19 cellular contexts compared by ENCODE assay signal in the genomic region with DNA sequence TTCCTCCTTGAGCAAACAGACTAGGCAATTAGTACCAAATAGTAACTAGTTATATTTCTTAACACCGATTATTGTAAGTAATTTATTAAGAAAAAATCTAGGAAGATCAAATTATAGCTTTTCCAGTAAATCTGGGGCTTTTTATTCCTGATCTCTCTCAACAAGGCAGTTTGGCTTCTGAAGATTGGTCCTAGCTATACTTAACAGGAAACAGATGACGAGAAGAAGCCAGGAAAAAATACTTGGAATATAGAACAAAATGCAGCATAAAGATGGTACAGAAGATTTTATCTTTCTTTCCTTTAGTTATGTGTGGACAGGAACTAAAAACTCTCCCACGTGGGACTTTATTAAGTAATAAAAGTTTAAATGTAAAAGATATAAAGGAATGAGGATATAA.
"Had no signal": no experiment of that assay in that cellular context is flagged by ENCODE, and none has a peak within 500 bp of the region (broad histone marks: within the 10 kb centered on the region; RNA-seq: fewer than 3 reads in every experiment).

No MANE protein-coding gene starts in this region.

- H3K9me3 Mint-ChIP-seq: activated CD4-positive, alpha-beta memory T cell treated with anti-CD3 and anti-CD28 coated beads, Interleukin-2, amount 10 ng/mL, durations not matched to agents 7 days and 5 days; activated naive CD8-positive, alpha-beta T cell treated with anti-CD3 and anti-CD28 coated beads, Interleukin-2, amount 50 U/mL, for 24 hours; activated T-cell treated with anti-CD3 and anti-CD28 coated beads, Interleukin-2, amount 50 U/mL, for 72 hours; effector memory CD8-positive, alpha-beta T cell; immature natural killer cell; mesothelial cell of epicardium; naive thymus-derived CD4-positive, alpha-beta T cell; stimulated activated naive B cell treated with anti-CD40 and anti-IgM and Interleukin-4, amounts not matched to agents 10 μg/mL and 1 μg/mL and 100 μg/mL, for 72 hours; T-cell had no signal

- H3K27ac ChIP-seq: lower lobe of right lung, prostate gland, right lobe of liver had no signal

- H3K27ac Mint-ChIP-seq: activated CD4-positive, alpha-beta memory T cell treated with anti-CD3 and anti-CD28 coated beads, Interleukin-2, amount 10 ng/mL, durations not matched to agents 7 days and 5 days; activated naive CD8-positive, alpha-beta T cell treated with anti-CD3 and anti-CD28 coated beads, Interleukin-2, amount 50 U/mL, for 24 hours; activated T-cell treated with anti-CD3 and anti-CD28 coated beads, Interleukin-2, amount 50 U/mL, for 72 hours; effector memory CD8-positive, alpha-beta T cell; immature natural killer cell; naive thymus-derived CD4-positive, alpha-beta T cell; stimulated activated naive B cell treated with anti-CD40 and anti-IgM and Interleukin-4, amounts not matched to agents 10 μg/mL and 1 μg/mL and 100 μg/mL, for 72 hours; T-cell had no signal

- DNase-seq: activated CD4-positive, alpha-beta memory T cell treated with anti-CD3 and anti-CD28 coated beads, Interleukin-2, amount 10 ng/mL, durations not matched to agents 7 days and 5 days; activated naive CD4-positive, alpha-beta T cell treated with Interleukin-2 at 50 U/mL for 16 hours; activated naive CD8-positive, alpha-beta T cell treated with anti-CD3 and anti-CD28 coated beads, Interleukin-2, amount 50 U/mL, for 24 hours; activated T-cell treated with anti-CD3 and anti-CD28 coated beads, Interleukin-2, amount 50 U/mL, for 72 hours; effector memory CD8-positive, alpha-beta T cell; erythroblast; immature natural killer cell; left cardiac atrium; lower lobe of right lung; naive thymus-derived CD4-positive, alpha-beta T cell; right lobe of liver; stimulated activated CD4-positive, alpha-beta T cell treated with anti-CD3 and anti-CD28 coated beads, Interleukin-2, amount 100 ng/mL, for 24 hours; stimulated activated naive B cell treated with anti-CD40 and anti-IgM and Interleukin-4, amounts not matched to agents 10 μg/mL and 1 μg/mL and 100 μg/mL, for 72 hours; substantia nigra; T-cell; T1000 had no signal

- H3K4me3 Mint-ChIP-seq: activated CD4-positive, alpha-beta memory T cell treated with anti-CD3 and anti-CD28 coated beads, Interleukin-2, amount 10 ng/mL, durations not matched to agents 7 days and 5 days; activated naive CD8-positive, alpha-beta T cell treated with anti-CD3 and anti-CD28 coated beads, Interleukin-2, amount 50 U/mL, for 24 hours; activated T-cell treated with anti-CD3 and anti-CD28 coated beads, Interleukin-2, amount 50 U/mL, for 72 hours; effector memory CD8-positive, alpha-beta T cell; immature natural killer cell; mesothelial cell of epicardium; naive thymus-derived CD4-positive, alpha-beta T cell; T-cell had no signal

- H3K27me3 ChIP-seq: right lobe of liver had no signal

- H3K4me1 Mint-ChIP-seq: activated CD4-positive, alpha-beta memory T cell treated with anti-CD3 and anti-CD28 coated beads, Interleukin-2, amount 10 ng/mL, durations not matched to agents 7 days and 5 days; immature natural killer cell; T-cell had no signal

- ATAC-seq: activated naive CD8-positive, alpha-beta T cell treated with anti-CD3 and anti-CD28 coated beads, Interleukin-2, amount 50 U/mL, for 24 hours; activated T-cell treated with anti-CD3 and anti-CD28 coated beads, Interleukin-2, amount 50 U/mL, for 72 hours; effector memory CD8-positive, alpha-beta T cell; left cardiac atrium; lower lobe of right lung; T-cell had no signal

- H3K9me3 ChIP-seq: lower lobe of right lung, prostate gland, right lobe of liver had no signal

- H3K36me3 Mint-ChIP-seq: immature natural killer cell, T-cell had no signal

- H3K4me3 ChIP-seq: coronary artery, lower lobe of right lung, prostate gland, right lobe of liver had no signal

- H3K4me1 ChIP-seq: prostate gland had no signal

- H3K36me3 ChIP-seq: lower lobe of right lung, prostate gland, right lobe of liver had no signal
